26 cellular contexts compared by ENCODE assay signal in genomic region chr1:56709995-56710394, GRCh38.
"Had no signal": no experiment of that assay in that cellular context is flagged by ENCODE, and none has a peak within 500 bp of the region (broad histone marks: within the 10 kb centered on the region; RNA-seq: fewer than 3 reads in every experiment).

No MANE protein-coding gene starts in this region.

- H3K4me3 Mint-ChIP-seq: dendritic cell treated with granulocyte-macrophage colony-stimulating factor and Interleukin-4, amounts not matched to agents 40 ng/mL and 50 ng/mL, for 4 days; endodermal cell; memory B cell; mesothelial cell of epicardium; naive B cell; natural killer cell treated with Interleukin-12 subunit alpha and Interleukin-12 subunit beta and Interleukin-15 and Interleukin-18, amount 100 ng/mL, for 72 hours; neural crest cell; stimulated activated effector memory CD8-positive, alpha-beta T cell treated with anti-CD3 and anti-CD28 coated beads, Interleukin-12 subunit alpha, Interleukin-12 subunit beta, amount 100 ng/mL, for 72 hours had no signal

- ATAC-seq: natural killer cell treated with Interleukin-12 subunit alpha and Interleukin-12 subunit beta and Interleukin-15 and Interleukin-18, amount 100 ng/mL, for 72 hours; stimulated activated effector memory CD8-positive, alpha-beta T cell treated with anti-CD3 and anti-CD28 coated beads, Interleukin-12 subunit alpha, Interleukin-12 subunit beta, amount 100 ng/mL, for 72 hours had no signal

- H3K9me3 ChIP-seq: colonic mucosa, gastroesophageal sphincter, heart right ventricle, mucosa of descending colon, neutrophil, stomach, thyroid gland, vagina had no signal

- H3K27me3 Mint-ChIP-seq: dendritic cell treated with granulocyte-macrophage colony-stimulating factor and Interleukin-4, amounts not matched to agents 40 ng/mL and 50 ng/mL, for 4 days; progenitor cell of endocrine pancreas had no signal

- H3K27ac ChIP-seq: colonic mucosa, epithelial cell of prostate, foreskin keratinocyte, gastroesophageal sphincter, neutrophil, parathyroid adenoma, stomach, thyroid gland, vagina had no signal

- H3K36me3 ChIP-seq: colonic mucosa, neutrophil, thyroid gland, vagina had no signal

- H3K27me3 ChIP-seq: colonic mucosa, foreskin keratinocyte, gastroesophageal sphincter, heart right ventricle, stomach, thyroid gland, vagina had no signal

- H3K9ac ChIP-seq: parathyroid adenoma had no signal

- H3K4me1 Mint-ChIP-seq: memory B cell; naive B cell; neural crest cell; stimulated activated effector memory CD8-positive, alpha-beta T cell treated with anti-CD3 and anti-CD28 coated beads, Interleukin-12 subunit alpha, Interleukin-12 subunit beta, amount 100 ng/mL, for 72 hours had no signal

- H2AFZ ChIP-seq: parathyroid adenoma had no signal

- H3K36me3 Mint-ChIP-seq: memory B cell; naive B cell; natural killer cell treated with Interleukin-12 subunit alpha and Interleukin-12 subunit beta and Interleukin-15 and Interleukin-18, amount 100 ng/mL, for 72 hours; stimulated activated effector memory CD8-positive, alpha-beta T cell treated with anti-CD3 and anti-CD28 coated beads, Interleukin-12 subunit alpha, Interleukin-12 subunit beta, amount 100 ng/mL, for 72 hours had no signal

- H3K79me2 ChIP-seq: parathyroid adenoma had no signal

- H3K4me3 ChIP-seq: colonic mucosa, gastroesophageal sphincter, heart right ventricle, lung, mucosa of descending colon, stomach, thyroid gland, vagina had no signal

- H3K27ac Mint-ChIP-seq: dendritic cell treated with granulocyte-macrophage colony-stimulating factor and Interleukin-4, amounts not matched to agents 40 ng/mL and 50 ng/mL, for 4 days; endodermal cell; memory B cell; mesothelial cell of epicardium; naive B cell; natural killer cell treated with Interleukin-12 subunit alpha and Interleukin-12 subunit beta and Interleukin-15 and Interleukin-18, amount 100 ng/mL, for 72 hours; progenitor cell of endocrine pancreas; stimulated activated effector memory CD8-positive, alpha-beta T cell treated with anti-CD3 and anti-CD28 coated beads, Interleukin-12 subunit alpha, Interleukin-12 subunit beta, amount 100 ng/mL, for 72 hours had no signal

- H3K9me3 Mint-ChIP-seq: dendritic cell treated with granulocyte-macrophage colony-stimulating factor and Interleukin-4, amounts not matched to agents 40 ng/mL and 50 ng/mL, for 4 days; endodermal cell; memory B cell; mesothelial cell of epicardium; naive B cell; natural killer cell treated with Interleukin-12 subunit alpha and Interleukin-12 subunit beta and Interleukin-15 and Interleukin-18, amount 100 ng/mL, for 72 hours; neural crest cell; stimulated activated effector memory CD8-positive, alpha-beta T cell treated with anti-CD3 and anti-CD28 coated beads, Interleukin-12 subunit alpha, Interleukin-12 subunit beta, amount 100 ng/mL, for 72 hours had no signal

- H3K4me1 ChIP-seq: colonic mucosa, parathyroid adenoma, stomach, thyroid gland, vagina had no signal

- DNase-seq: colonic mucosa; effector CD8-positive, alpha-beta T cell; endodermal cell; heart right ventricle; left colon; stimulated activated CD4-positive, alpha-beta T cell treated with anti-CD3 and anti-CD28 coated beads, Interleukin-2, amount 100 ng/mL, for 24 hours; stimulated activated CD4-positive, alpha-beta T cell treated with anti-CD3 and anti-CD28 coated beads, Interleukin-4, amount 100 ng/mL, for 24 hours; stimulated activated naive CD4-positive, alpha-beta T cell treated with Interleukin-2 at 50 U/mL for 16 hours; stomach; thyroid gland had no signal
